ENCODE assay signal across 8 cellular contexts in genomic region chr7:10939237-10939910, GRCh38. TPM values are rescaled to one million over a fixed set of nuclear protein-coding genes. Genes with fewer than 3 reads are reported as not detected.
DNase-seq lines count a peak whose midpoint lies in the region; ATAC-seq, FAIRE-seq and TF ChIP-seq lines count a peak whose summit lies in the region.

No MANE protein-coding gene starts in this region.

- H3K36me3 ChIP-seq in IMR-90 (ENCODE audit: control insufficient read depth, insufficient read depth, low read length): peaks cover 12% of the 10 kb centered on the region

- H4K5ac ChIP-seq in IMR-90 (ENCODE audit: low read depth, low read length): peak overlapping the region; percentile 89

- in situ Hi-C loops in IMR-90 (cut with MboI; ENCODE audit: low sequenced_read_pairs): no loop called here

- H3K4ac ChIP-seq in IMR-90 (ENCODE audit: low read depth, low read length): peak overlapping the region; percentile 98

- H3K56ac ChIP-seq in IMR-90 (ENCODE audit: extremely low read depth, insufficient read depth, low read length): peak overlapping the region; percentile 100

- peak overlapping the region; percentile 40; the same call in 1 of the 2 replicates for H2BK20ac ChIP-seq in IMR-90 (ENCODE audit: low read depth, low read length)

- H3K4me1 ChIP-seq in IMR-90 (ENCODE audit: control insufficient read depth, insufficient read depth, low read length): peaks cover 5% of the 10 kb centered on the region

- BruUV-seq in IMR-90 (replicated peaks; lab: Mats Ljungman, UMichigan): TSS peak; percentile 79

- no peaks in the 10 kb centered on the region for H3K9me1 ChIP-seq in IMR-90 (ENCODE audit: insufficient read depth, low read length)

- peak overlapping the region; percentile 45; the same call in 2 of the 3 replicates for H2BK15ac ChIP-seq in IMR-90 (ENCODE audit: low read depth, low read length)

- peak overlapping the region; percentile 92 for H3K27ac ChIP-seq in IMR-90 (ENCODE audit: insufficient read depth, low read length)

- peak overlapping the region; percentile 97 for H2BK5ac ChIP-seq in IMR-90 (ENCODE audit: low read depth, low read length, poor library complexity, severe bottlenecking)

- H4K20me1 ChIP-seq in IMR-90 (ENCODE audit: insufficient read depth, low read length): 0 out of 2 replicates have a peak, but pooled peaks cover 6% of the 10 kb centered on the region

- POLR2A ChIA-PET in IMR-90 (lab: Charles Lee; ENCODE audit: unreplicated experiment): no interaction called here

- ATAC-seq in GM21619 (IDR thresholded peaks at IDR 0.05; ENCODE audit: unreplicated experiment): peak; percentile 21
- peak; percentile 27 for ATAC-seq in IMR-90 (ENCODE audit: low read depth)

- peak overlapping the region; percentile 99 for H3K14ac ChIP-seq in IMR-90 (replicated peaks; ENCODE audit: low read depth, low read length)

- TF ChIP-seq POLR2A in IMR-90 (IDR thresholded peaks at IDR 0.05; ENCODE audit: low read depth, low read length): no peak
- no peak for TF ChIP-seq POLR2A in lower leg skin (IDR thresholded peaks at IDR 0.05)

- intact Hi-C loops in IMR-90 (cut with micrococcal nuclease) (no loop called here), lower leg skin (cut with DNase I; ENCODE audit: low total_unique reads) (no loop called here)

- no peaks in the 10 kb centered on the region for H3K9me3 ChIP-seq in IMR-90 (ENCODE audit: control insufficient read depth, insufficient read depth, low read length)

- peak overlapping the region; percentile 91 for H3K18ac ChIP-seq in IMR-90 (ENCODE audit: low read depth, low read length)

- H2AFZ ChIP-seq in IMR-90 (replicated peaks; ENCODE audit: low read length, poor library complexity): peak overlapping the region; percentile 96

- H3K9ac ChIP-seq in IMR-90 (ENCODE audit: low read depth, low read length): peak overlapping the region; percentile 94

- CTCF ChIA-PET in IMR-90 (lab: Yijun Ruan, JAX): no interaction called here

- H3K4me3 ChIP-seq in IMR-90 (ENCODE audit: insufficient read depth, low read depth, low read length) (peak overlapping the region; percentile 89), cardiac fibroblast (replicated peaks in 1 of 2; ENCODE audit: low read depth in 2 of 2, low read length in 2 of 2) (peak overlapping the region; percentile 80 to 81), lower leg skin (ENCODE audit: low read depth, poor library complexity, severe bottlenecking) (peak overlapping the region; percentile 77)

- peak overlapping the region; percentile 94 for H3K4me2 ChIP-seq in IMR-90 (ENCODE audit: low read depth, low read length)

- peak; percentile 51 for FAIRE-seq in G401.6 (lab: Jason Lieb, UNC)

- peak overlapping the region; percentile 98 for H2AK9ac ChIP-seq in IMR-90 (replicated peaks; ENCODE audit: low read depth, low read length, poor library complexity)

- peak overlapping the region; percentile 87 to 95 for H4K8ac ChIP-seq in IMR-90 (ENCODE audit: low read depth in 2 of 2, low read length in 2 of 2)

- H3K23ac ChIP-seq in IMR-90 (ENCODE audit: low read depth, low read length): peak overlapping the region; percentile 99

- TF ChIP-seq CTCF in IMR-90 (conservative IDR thresholded peaks at IDR 0.05; ENCODE audit: low read depth, low read length): no peak
- TF ChIP-seq CTCF in cardiac fibroblast (IDR thresholded peaks at IDR 0.05; ENCODE audit: low read depth, low read length): no peak
- no peak for TF ChIP-seq CTCF in lower leg skin (IDR thresholded peaks at IDR 0.05)

- H2AK5ac ChIP-seq in IMR-90 (ENCODE audit: low read depth, low read length): peak overlapping the region; percentile 67

- H3K27me3 ChIP-seq in IMR-90 (ENCODE audit: control insufficient read depth, insufficient read depth, low read length): no peaks in the 10 kb centered on the region

- peaks cover 15 to 28% of the 10 kb centered on the region in 2 experiments; a peak in 3 of 4 replicates for H3K79me1 ChIP-seq in IMR-90 (ENCODE audit: low read depth in 1 of 2, low read length in 2 of 2)

- H4K91ac ChIP-seq in IMR-90 (ENCODE audit: insufficient read depth, low read depth, low read length): peak overlapping the region; percentile 91

- TF ChIP-seq RAD21 in IMR-90 (IDR thresholded peaks at IDR 0.05; ENCODE audit: low read length): no peak

- DNase-seq in IMR-90: no peak
- DNase-seq in cardiac fibroblast (ENCODE audit: low read depth in 2 of 2): peak in 1 of 2 donors; percentile 10
- no peak for DNase-seq in lower leg skin (ENCODE audit: low spot score in 2 of 2)
- no peak for DNase-seq in NCI-H2196 (lab: John Stamatoyannopoulos, UW; ENCODE audit: unreplicated experiment)
- DNase-seq in stimulated activated CD4-positive, alpha-beta T cell treated with anti-CD3 and anti-CD28 coated beads, Interleukin-4, amount 100 ng/mL, for 4 hours: no peak
- DNase-seq in NCI-H128 (lab: John Stamatoyannopoulos, UW; ENCODE audit: unreplicated experiment): no peak

- dilution Hi-C loops in IMR-90 (cut with HindIII; ENCODE audit: low sequenced_read_pairs, unreplicated experiment): no loop called here

- 0% methylated on average over 4 of the region's 18 CpGs; no CpG with 5 or more reads in 1 of the 2 experiments for WGBS in IMR-90 (ENCODE audit: extremely low coverage in 2 of 2, insufficient read length in 1 of 2), 2 experiments
- WGBS in lower leg skin, 2 donors: 3 to 8% methylated on average over 18 of the region's 18 CpGs

- H2BK120ac ChIP-seq in IMR-90 (ENCODE audit: low read depth, low read length): peak overlapping the region; percentile 100

TF ChIP-seq in IMR-90, 13 proteins besides CTCF, POLR2A, EP300 and RAD21:
- TF ChIP-seq USF2 (IDR thresholded peaks at IDR 0.05; ENCODE audit: low read depth, low read length): no peak
- TF ChIP-seq RFX5 (IDR thresholded peaks at IDR 0.05; ENCODE audit: low read depth, low read length): no peak
- TF ChIP-seq SMC3 (IDR thresholded peaks at IDR 0.05; ENCODE audit: low read depth, low read length): no peak
- no peak; the same call in 1 of the 2 replicates for TF ChIP-seq CHD1 (IDR thresholded peaks at IDR 0.05; ENCODE audit: low read depth, low read length)
- TF ChIP-seq BHLHE40 (IDR thresholded peaks at IDR 0.05; ENCODE audit: low read depth, low read length): no peak
- TF ChIP-seq RCOR1 (IDR thresholded peaks at IDR 0.05; ENCODE audit: insufficient replicate concordance, low read length): no peak
- TF ChIP-seq MAZ (IDR thresholded peaks at IDR 0.05; ENCODE audit: borderline replicate concordance, low read depth, low read length): no peak
- TF ChIP-seq NFE2L2 (IDR thresholded peaks at IDR 0.05; ENCODE audit: low read depth, low read length): no peak
- TF ChIP-seq, protein P1, sequence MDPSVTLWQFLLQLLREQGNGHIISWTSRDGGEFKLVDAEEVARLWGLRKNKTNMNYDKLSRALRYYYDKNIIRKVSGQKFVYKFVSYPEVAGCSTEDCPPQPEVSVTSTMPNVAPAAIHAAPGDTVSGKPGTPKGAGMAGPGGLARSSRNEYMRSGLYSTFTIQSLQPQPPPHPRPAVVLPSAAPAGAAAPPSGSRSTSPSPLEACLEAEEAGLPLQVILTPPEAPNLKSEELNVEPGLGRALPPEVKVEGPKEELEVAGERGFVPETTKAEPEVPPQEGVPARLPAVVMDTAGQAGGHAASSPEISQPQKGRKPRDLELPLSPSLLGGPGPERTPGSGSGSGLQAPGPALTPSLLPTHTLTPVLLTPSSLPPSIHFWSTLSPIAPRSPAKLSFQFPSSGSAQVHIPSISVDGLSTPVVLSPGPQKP (IDR thresholded peaks at IDR 0.05; ENCODE audit: borderline replicate concordance, low read depth, low read length): no peak
- TF ChIP-seq CEBPB (IDR thresholded peaks at IDR 0.05; ENCODE audit: low read depth, low read length): no peak
- no peak for TF ChIP-seq MXI1 (IDR thresholded peaks at IDR 0.05; ENCODE audit: borderline replicate concordance, low read depth, low read length)
- TF ChIP-seq FOS (IDR thresholded peaks at IDR 0.05; ENCODE audit: low read depth, low read length): no peak
- no peak for TF ChIP-seq MAFK (IDR thresholded peaks at IDR 0.05; ENCODE audit: low read depth, low read length)

RNA-seq across cellular contexts. Expression of gene PHF14, which starts 34.3 kb away (rescaled TPM):
- total RNA-seq in IMR-90 (2012; rRNA removed): 17.2 and 24.4 TPM in 2 replicates
- polyA plus RNA-seq in IMR-90 (2012; rRNA removed): 7.5 and 8.7 TPM in 2 replicates
- polyA plus RNA-seq in IMR-90 (2012; cell fraction: cytosol; rRNA removed): 1.1 and 1.7 TPM in 2 replicates
- 0.75 and 7.9 TPM in 2 replicates for polyA plus RNA-seq in IMR-90 (2012; cell fraction: nucleus; rRNA removed; ENCODE audit: low replicate concordance)
- 10 to 100 TPM; 18.5 to 30.6 (median 23.4) TPM for total RNA-seq in lower leg skin
